Comparison of ENCODE assay signal across 1 cellular context in genomic region chr14:81455344-81455743, GRCh38.
A peak's percentile ranks its signal among the peaks of the same experiment; 100 is the strongest.
TF ChIP-seq lines count a peak whose summit lies in the region.

No MANE protein-coding gene starts in this region.

TF ChIP-seq in GM12878, 131 proteins besides CTCF, POLR2A, EP300 and RAD21:
- 0 out of 4 replicates have a peak, but pooled peaks of 1 of the 2 experiments have one; percentile 14 for TF ChIP-seq IKZF2 (IDR thresholded peaks at IDR 0.05)
- TF ChIP-seq FOXM1 (IDR thresholded peaks at IDR 0.05; ENCODE audit: low read depth, low read length), result no peak
- TF ChIP-seq NR2F1 (conservative IDR thresholded peaks at IDR 0.05), result no peak
- no peak for TF ChIP-seq BACH1 (IDR thresholded peaks at IDR 0.05; ENCODE audit: borderline replicate concordance)
- TF ChIP-seq PKNOX1 (IDR thresholded peaks at IDR 0.05), result peak; percentile 87
- TF ChIP-seq, protein P1, sequence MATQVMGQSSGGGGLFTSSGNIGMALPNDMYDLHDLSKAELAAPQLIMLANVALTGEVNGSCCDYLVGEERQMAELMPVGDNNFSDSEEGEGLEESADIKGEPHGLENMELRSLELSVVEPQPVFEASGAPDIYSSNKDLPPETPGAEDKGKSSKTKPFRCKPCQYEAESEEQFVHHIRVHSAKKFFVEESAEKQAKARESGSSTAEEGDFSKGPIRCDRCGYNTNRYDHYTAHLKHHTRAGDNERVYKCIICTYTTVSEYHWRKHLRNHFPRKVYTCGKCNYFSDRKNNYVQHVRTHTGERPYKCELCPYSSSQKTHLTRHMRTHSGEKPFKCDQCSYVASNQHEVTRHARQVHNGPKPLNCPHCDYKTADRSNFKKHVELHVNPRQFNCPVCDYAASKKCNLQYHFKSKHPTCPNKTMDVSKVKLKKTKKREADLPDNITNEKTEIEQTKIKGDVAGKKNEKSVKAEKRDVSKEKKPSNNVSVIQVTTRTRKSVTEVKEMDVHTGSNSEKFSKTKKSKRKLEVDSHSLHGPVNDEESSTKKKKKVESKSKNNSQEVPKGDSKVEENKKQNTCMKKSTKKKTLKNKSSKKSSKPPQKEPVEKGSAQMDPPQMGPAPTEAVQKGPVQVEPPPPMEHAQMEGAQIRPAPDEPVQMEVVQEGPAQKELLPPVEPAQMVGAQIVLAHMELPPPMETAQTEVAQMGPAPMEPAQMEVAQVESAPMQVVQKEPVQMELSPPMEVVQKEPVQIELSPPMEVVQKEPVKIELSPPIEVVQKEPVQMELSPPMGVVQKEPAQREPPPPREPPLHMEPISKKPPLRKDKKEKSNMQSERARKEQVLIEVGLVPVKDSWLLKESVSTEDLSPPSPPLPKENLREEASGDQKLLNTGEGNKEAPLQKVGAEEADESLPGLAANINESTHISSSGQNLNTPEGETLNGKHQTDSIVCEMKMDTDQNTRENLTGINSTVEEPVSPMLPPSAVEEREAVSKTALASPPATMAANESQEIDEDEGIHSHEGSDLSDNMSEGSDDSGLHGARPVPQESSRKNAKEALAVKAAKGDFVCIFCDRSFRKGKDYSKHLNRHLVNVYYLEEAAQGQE (IDR thresholded peaks at IDR 0.05; ENCODE audit: low read depth, low read length), result no peak
- TF ChIP-seq ZNF24 (IDR thresholded peaks at IDR 0.05), result no peak
- TF ChIP-seq, protein P2, sequence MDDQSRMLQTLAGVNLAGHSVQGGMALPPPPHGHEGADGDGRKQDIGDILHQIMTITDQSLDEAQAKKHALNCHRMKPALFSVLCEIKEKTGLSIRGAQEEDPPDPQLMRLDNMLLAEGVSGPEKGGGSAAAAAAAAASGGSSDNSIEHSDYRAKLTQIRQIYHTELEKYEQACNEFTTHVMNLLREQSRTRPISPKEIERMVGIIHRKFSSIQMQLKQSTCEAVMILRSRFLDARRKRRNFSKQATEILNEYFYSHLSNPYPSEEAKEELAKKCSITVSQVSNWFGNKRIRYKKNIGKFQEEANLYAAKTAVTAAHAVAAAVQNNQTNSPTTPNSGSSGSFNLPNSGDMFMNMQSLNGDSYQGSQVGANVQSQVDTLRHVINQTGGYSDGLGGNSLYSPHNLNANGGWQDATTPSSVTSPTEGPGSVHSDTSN (IDR thresholded peaks at IDR 0.05; ENCODE audit: insufficient replicate concordance, low read depth, low read length), result peak; percentile 36
